In genomic region chr1:182725264-182725965, GRCh38 we compare ENCODE assay signal across 2 cellular contexts.
TF ChIP-seq lines count a peak whose summit lies in the region.

No MANE protein-coding gene starts in this region.

TF ChIP-seq in IMR-90, 13 proteins besides CTCF, POLR2A, EP300 and RAD21:
- TF ChIP-seq CHD1 (IDR thresholded peaks at IDR 0.05; ENCODE audit: low read depth, low read length) (no peak), USF2 (IDR thresholded peaks at IDR 0.05; ENCODE audit: low read depth, low read length) (no peak), SMC3 (IDR thresholded peaks at IDR 0.05; ENCODE audit: low read depth, low read length) (no peak), RCOR1 (IDR thresholded peaks at IDR 0.05; ENCODE audit: insufficient replicate concordance, low read length) (no peak), FOS (IDR thresholded peaks at IDR 0.05; ENCODE audit: low read depth, low read length) (no peak), CEBPB (IDR thresholded peaks at IDR 0.05; ENCODE audit: low read depth, low read length) (no peak), NFE2L2 (IDR thresholded peaks at IDR 0.05; ENCODE audit: low read depth, low read length) (no peak), RFX5 (IDR thresholded peaks at IDR 0.05; ENCODE audit: low read depth, low read length) (no peak), MAFK (IDR thresholded peaks at IDR 0.05; ENCODE audit: low read depth, low read length) (no peak), MXI1 (IDR thresholded peaks at IDR 0.05; ENCODE audit: borderline replicate concordance, low read depth, low read length) (no peak), BHLHE40 (IDR thresholded peaks at IDR 0.05; ENCODE audit: low read depth, low read length) (no peak), MAZ (IDR thresholded peaks at IDR 0.05; ENCODE audit: borderline replicate concordance, low read depth, low read length) (no peak)
- TF ChIP-seq, protein P1, sequence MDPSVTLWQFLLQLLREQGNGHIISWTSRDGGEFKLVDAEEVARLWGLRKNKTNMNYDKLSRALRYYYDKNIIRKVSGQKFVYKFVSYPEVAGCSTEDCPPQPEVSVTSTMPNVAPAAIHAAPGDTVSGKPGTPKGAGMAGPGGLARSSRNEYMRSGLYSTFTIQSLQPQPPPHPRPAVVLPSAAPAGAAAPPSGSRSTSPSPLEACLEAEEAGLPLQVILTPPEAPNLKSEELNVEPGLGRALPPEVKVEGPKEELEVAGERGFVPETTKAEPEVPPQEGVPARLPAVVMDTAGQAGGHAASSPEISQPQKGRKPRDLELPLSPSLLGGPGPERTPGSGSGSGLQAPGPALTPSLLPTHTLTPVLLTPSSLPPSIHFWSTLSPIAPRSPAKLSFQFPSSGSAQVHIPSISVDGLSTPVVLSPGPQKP (IDR thresholded peaks at IDR 0.05; ENCODE audit: borderline replicate concordance, low read depth, low read length), result no peak

TF ChIP-seq in H1, 55 proteins besides CTCF, POLR2A, EP300 and RAD21:
- TF ChIP-seq GABPA (IDR thresholded peaks at IDR 0.05; ENCODE audit: borderline replicate concordance, insufficient read depth, low read length) (no peak), TEAD4 (IDR thresholded peaks at IDR 0.05; ENCODE audit: low read depth, low read length) (no peak), SIX5 (IDR thresholded peaks at IDR 0.05; ENCODE audit: low read depth, low read length) (no peak), SP2 (IDR thresholded peaks at IDR 0.05; ENCODE audit: low read length) (no peak), PHF8 (conservative IDR thresholded peaks at IDR 0.05; ENCODE audit: low read depth, low read length) (no peak)
- TF ChIP-seq, protein P2, sequence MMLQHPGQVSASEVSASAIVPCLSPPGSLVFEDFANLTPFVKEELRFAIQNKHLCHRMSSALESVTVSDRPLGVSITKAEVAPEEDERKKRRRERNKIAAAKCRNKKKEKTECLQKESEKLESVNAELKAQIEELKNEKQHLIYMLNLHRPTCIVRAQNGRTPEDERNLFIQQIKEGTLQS (IDR thresholded peaks at IDR 0.05; ENCODE audit: insufficient read depth, low read depth, low read length), result no peak
TF ChIP-seq in H1: peak in this region for 0.
